Comparison of ENCODE assay signal across 2 cellular contexts in genomic region chr1:31663622-31664452, GRCh38.
A peak's percentile ranks its signal among the peaks of the same experiment; 100 is the strongest.
TF ChIP-seq lines count a peak whose summit lies in the region.

No MANE protein-coding gene starts in this region.

TF ChIP-seq in HCT116, 20 proteins besides CTCF, POLR2A, EP300 and RAD21:
- TF ChIP-seq REST (IDR thresholded peaks at IDR 0.05; ENCODE audit: low read depth) (no peak), ATF3 (IDR thresholded peaks at IDR 0.05) (no peak), JUND (IDR thresholded peaks at IDR 0.05) (no peak), SP1 (IDR thresholded peaks at IDR 0.05; ENCODE audit: low read depth) (no peak), ZFX (IDR thresholded peaks at IDR 0.05) (no peak), FOSL1 (IDR thresholded peaks at IDR 0.05; ENCODE audit: low read depth) (no peak), SRF (IDR thresholded peaks at IDR 0.05; ENCODE audit: low read depth) (no peak), ELF1 (IDR thresholded peaks at IDR 0.05; ENCODE audit: borderline replicate concordance, low read depth) (no peak), EZH2 (IDR thresholded peaks at IDR 0.05) (no peak), YY1 (IDR thresholded peaks at IDR 0.05; ENCODE audit: extremely low read depth, insufficient replicate concordance, low read depth, low read length) (no peak), ZBTB33 (IDR thresholded peaks at IDR 0.05; ENCODE audit: extremely low read depth, insufficient replicate concordance, low read length) (no peak), SIN3A (IDR thresholded peaks at IDR 0.05; ENCODE audit: low read depth) (no peak), TCF7L2 (IDR thresholded peaks at IDR 0.05; ENCODE audit: borderline replicate concordance, extremely low read depth, insufficient read depth, insufficient read length) (no peak), EZH2phosphoT487 (IDR thresholded peaks at IDR 0.05; ENCODE audit: borderline replicate concordance) (no peak)

TF ChIP-seq in SK-N-SH, 30 proteins besides CTCF, POLR2A, EP300 and RAD21 (continued from another document):
- TF ChIP-seq REST (IDR thresholded peaks at IDR 0.05; ENCODE audit: low read depth, low read length) (no peak), USF1 (IDR thresholded peaks at IDR 0.05; ENCODE audit: borderline replicate concordance, low read depth) (no peak), GATA2 (CRISPR knock-in tag; IDR thresholded peaks at IDR 0.05) (no peak), MAX (IDR thresholded peaks at IDR 0.05; ENCODE audit: low read depth) (no peak), CHD2 (IDR thresholded peaks at IDR 0.05; ENCODE audit: low read length, partially characterized antibody) (peak; percentile 34), FOSL2 (IDR thresholded peaks at IDR 0.05; ENCODE audit: borderline replicate concordance, low read depth) (no peak), TAF1 (IDR thresholded peaks at IDR 0.05; ENCODE audit: borderline replicate concordance, low read depth, low read length) (no peak), MEF2A (IDR thresholded peaks at IDR 0.05; ENCODE audit: borderline replicate concordance, low read depth) (no peak), FOXM1 (IDR thresholded peaks at IDR 0.05; ENCODE audit: low read depth) (no peak), PBX3 (IDR thresholded peaks at IDR 0.05) (no peak), SMC3 (IDR thresholded peaks at IDR 0.05; ENCODE audit: low read depth, low read length) (peak; percentile 98), ZBTB33 (IDR thresholded peaks at IDR 0.05; ENCODE audit: borderline replicate concordance, low read depth) (no peak), YY1 (IDR thresholded peaks at IDR 0.05; ENCODE audit: low read depth) (no peak), JUND (IDR thresholded peaks at IDR 0.05) (no peak)
